Comparison of ENCODE assay signal across 9 cellular contexts in genomic region chr4:149997881-149998421, GRCh38.
DNase-seq lines count a peak whose midpoint lies in the region; ATAC-seq and TF ChIP-seq lines count a peak whose summit lies in the region.
"Had no signal": no experiment of that assay in that cellular context is flagged by ENCODE, and none has a peak within 500 bp of the region (broad histone marks: within the 10 kb centered on the region; RNA-seq: fewer than 3 reads in every experiment).

No MANE protein-coding gene starts in this region.

- H2BK5ac ChIP-seq in trophoblast cell (ENCODE audit: low read depth, low read length, poor library complexity) = no peak overlapping the region

- H3K36me3 Mint-ChIP-seq in brain = no peaks in the 10 kb centered on the region
- H3K36me3 Mint-ChIP-seq: activated naive CD8-positive, alpha-beta T cell treated with anti-CD3 and anti-CD28 coated beads, Interleukin-2, amount 10 ng/mL, durations not matched to agents 7 days and 5 days had no signal

- peaks cover 2% of the 10 kb centered on the region for H3K79me1 ChIP-seq in trophoblast cell (ENCODE audit: low read length)

- H3K9me3 ChIP-seq in trophoblast cell (ENCODE audit: insufficient read depth, low read depth, low read length) (no peaks in the 10 kb centered on the region), Peyer's patch (no peaks in the 10 kb centered on the region)

- H3K36me3 ChIP-seq in trophoblast cell (ENCODE audit: control insufficient read depth in 1 of 2, insufficient read depth in 2 of 2, low read length in 2 of 2) (no peaks in the 10 kb centered on the region), Peyer's patch (no peaks in the 10 kb centered on the region)

- no peak overlapping the region for H2BK12ac ChIP-seq in trophoblast cell (ENCODE audit: low read length)

- TF ChIP-seq CTCF in brain (conservative IDR thresholded peaks at IDR 0.05) (no peak), Peyer's patch (IDR thresholded peaks at IDR 0.05) (no peak)

- H3K4me1 Mint-ChIP-seq in brain = peaks cover 17% of the 10 kb centered on the region

- H3K9me3 Mint-ChIP-seq in brain = no peaks in the 10 kb centered on the region
- H3K9me3 Mint-ChIP-seq: activated naive CD8-positive, alpha-beta T cell treated with anti-CD3 and anti-CD28 coated beads, Interleukin-2, amount 10 ng/mL, durations not matched to agents 7 days and 5 days had no signal

- H4K91ac ChIP-seq in trophoblast cell (ENCODE audit: low read depth, low read length) = no peak overlapping the region

- H3K27me3 ChIP-seq in trophoblast cell (ENCODE audit: insufficient read depth, low read length) (no peaks in the 10 kb centered on the region), Peyer's patch (no peaks in the 10 kb centered on the region)

- no peak overlapping the region for H3K4me3 Mint-ChIP-seq in brain
- H3K4me3 Mint-ChIP-seq: activated naive CD8-positive, alpha-beta T cell treated with anti-CD3 and anti-CD28 coated beads, Interleukin-2, amount 10 ng/mL, durations not matched to agents 7 days and 5 days had no signal

- no peak overlapping the region for H3K9ac ChIP-seq in trophoblast cell (ENCODE audit: low read length)

- H3K4me1 ChIP-seq in trophoblast cell (ENCODE audit: control insufficient read depth in 1 of 2, insufficient read depth in 2 of 2, low read length in 2 of 2) (peaks cover 0 to 3% of the 10 kb centered on the region in 2 experiments), Peyer's patch (peaks cover 0 to 7% (median 0%) of the 10 kb centered on the region in 4 donors)

- no peak overlapping the region for H3K14ac ChIP-seq in trophoblast cell (ENCODE audit: low read length)

- H3K79me2 ChIP-seq in trophoblast cell (ENCODE audit: control insufficient read depth, insufficient read depth, low read length, poor library complexity) = no peaks in the 10 kb centered on the region

- no peak for TF ChIP-seq POLR2A in Peyer's patch (IDR thresholded peaks at IDR 0.05)

- no peak overlapping the region for H3K23ac ChIP-seq in trophoblast cell (ENCODE audit: low read length)

- H3K18ac ChIP-seq in trophoblast cell (ENCODE audit: low read length) = no peak overlapping the region

- H3K4me3 ChIP-seq in trophoblast cell (ENCODE audit: low read depth, low read length) (no peak overlapping the region), Peyer's patch (no peak overlapping the region)

- peak overlapping the region; percentile 71 for H2AFZ ChIP-seq in trophoblast cell (ENCODE audit: insufficient read depth, low read length, poor library complexity)

- WGBS in trophoblast cell (ENCODE audit: extremely low coverage, insufficient coverage, insufficient read length) = no CpG with 5 or more reads among the region's 4 CpGs

- H2BK120ac ChIP-seq in trophoblast cell (ENCODE audit: insufficient read depth, low read length, poor library complexity) = no peak overlapping the region

- peak overlapping the region in 3 of 5 experiments; percentile 6 to 66 (median 54) for H3K27ac Mint-ChIP-seq in brain
- H3K27ac Mint-ChIP-seq: activated naive CD8-positive, alpha-beta T cell treated with anti-CD3 and anti-CD28 coated beads, Interleukin-2, amount 10 ng/mL, durations not matched to agents 7 days and 5 days had no signal

- no peak overlapping the region for H3K4ac ChIP-seq in trophoblast cell (ENCODE audit: low read depth, low read length)

- H4K12ac ChIP-seq in trophoblast cell (ENCODE audit: low read depth, low read length) = no peak overlapping the region

- H3K27me3 Mint-ChIP-seq in brain = no peaks in the 10 kb centered on the region

- no peak overlapping the region for H2AK5ac ChIP-seq in trophoblast cell (ENCODE audit: low read length)

- ATAC-seq in HG03442 (IDR thresholded peaks at IDR 0.05; ENCODE audit: unreplicated experiment) = peak; percentile 72
- no peak for ATAC-seq in HG02840 (IDR thresholded peaks at IDR 0.05; ENCODE audit: low FRiP score, unreplicated experiment)

- peak overlapping the region; percentile 41 for H4K8ac ChIP-seq in trophoblast cell (ENCODE audit: low read depth, low read length)

- H3K27ac ChIP-seq in trophoblast cell (ENCODE audit: low read depth, low read length) (no peak overlapping the region), Peyer's patch (no peak overlapping the region)

- DNase-seq in NCI-H510A treated with DMSO at 0.1 percent for 48 hours (lab: John Stamatoyannopoulos, UW) (peak; percentile 11), NCI-H510A (lab: John Stamatoyannopoulos, UW) (no peak), trophoblast cell (no peak), Peyer's patch (no peak)
- no peak for DNase-seq in activated CD8-positive, alpha-beta memory T cell treated with anti-CD3 and anti-CD28 coated beads, Interleukin-2, amount 50 U/mL, for 48 hours
- DNase-seq: activated naive CD8-positive, alpha-beta T cell treated with anti-CD3 and anti-CD28 coated beads, Interleukin-2, amount 10 ng/mL, durations not matched to agents 7 days and 5 days had no signal

- H3K4me2 ChIP-seq in trophoblast cell (ENCODE audit: low read length) = no peak overlapping the region
